8 cellular contexts compared by ENCODE assay signal in the genomic region with DNA sequence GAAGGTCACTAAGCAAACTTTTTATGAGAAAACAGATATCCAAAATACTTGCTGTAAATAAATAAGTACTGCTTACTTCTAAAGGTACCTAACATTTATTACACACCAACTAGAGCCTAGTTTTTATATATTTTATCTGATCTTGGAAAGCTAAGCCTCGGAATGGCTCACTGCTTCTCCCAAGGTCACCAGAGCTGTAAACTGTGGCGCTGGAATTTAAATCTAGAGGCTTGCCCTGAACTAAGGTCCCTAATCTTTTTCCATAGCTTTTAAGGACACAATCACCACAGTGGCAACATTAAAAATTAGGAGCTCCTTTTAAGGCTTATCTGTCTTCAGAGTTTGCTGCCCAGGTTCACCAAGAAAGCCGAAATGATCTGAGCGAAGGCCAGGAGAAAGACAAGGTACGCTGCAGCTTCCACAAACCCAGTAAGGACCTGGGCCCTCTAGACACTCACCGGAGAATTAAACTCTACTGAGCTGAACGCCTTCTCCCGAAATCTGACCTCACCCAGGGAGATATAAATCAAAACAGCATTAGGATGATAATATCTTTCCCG. TPM values are rescaled to one million over a fixed set of nuclear protein-coding genes. Genes with fewer than 3 reads are reported as not detected.
DNase-seq lines count a peak whose midpoint lies in the region; ATAC-seq, FAIRE-seq and TF ChIP-seq lines count a peak whose summit lies in the region.

No MANE protein-coding gene starts in this region.

- no peak for FAIRE-seq in bronchial epithelial cell (lab: Jason Lieb, UNC)

- H3K36me3 ChIP-seq in MG63 (peaks cover 13% of the 10 kb centered on the region), bronchial epithelial cell (ENCODE audit: control insufficient read depth, insufficient read depth, low read length) (peaks cover 1% of the 10 kb centered on the region), right lobe of liver (peaks cover 0 to 14% (median 0%) of the 10 kb centered on the region in 4 donors), thyroid gland (no peaks in the 10 kb centered on the region)

- no peaks in the 10 kb centered on the region for H3K9me3 ChIP-seq in MG63
- H3K9me3 ChIP-seq in right lobe of liver = no peaks in the 10 kb centered on the region
- H3K9me3 ChIP-seq in thyroid gland = no peaks in the 10 kb centered on the region

- TF ChIP-seq POLR2A in right lobe of liver (IDR thresholded peaks at IDR 0.05) (no peak), thyroid gland (IDR thresholded peaks at IDR 0.05) (no peak)

- intact Hi-C loops in right lobe of liver (cut with DNase I) (no loop called here), thyroid gland (cut with DNase I) (loop anchor here (5.0 to 10.0 kb wide), 2 partner anchors 122 to 350 kb away; a partner anchor contains a TSS)

- H3K27ac ChIP-seq in right lobe of liver = peak overlapping the region; percentile 63 to 94 (median 93)
- peak overlapping the region; percentile 66 to 79 (median 77) for H3K27ac ChIP-seq in thyroid gland

- H3K4me3 ChIP-seq in MG63 (peak overlapping the region; percentile 68), bronchial epithelial cell (ENCODE audit: low read depth, low read length) (peak overlapping the region; percentile 46), right lobe of liver (peak overlapping the region; percentile 49 to 75 (median 67)), thyroid gland (replicated peaks in 1 of 3) (peak overlapping the region in 2 of 3 donors; percentile 37 to 49)

- 2% methylated on average over 9 of the region's 9 CpGs for whole genome bisulfite sequencing in right lobe of liver (ENCODE audit: insufficient coverage, low coverage, low lambda C conversion rate, missing lambda C conversion rate)
- WGBS in thyroid gland, 2 donors = 1 to 3% methylated on average over 9 of the region's 9 CpGs

- H3K4me1 ChIP-seq in right lobe of liver (peaks cover 0 to 48% (median 11%) of the 10 kb centered on the region in 4 donors), thyroid gland (peaks cover 13 to 16% of the 10 kb centered on the region in 2 donors)

- H3K27me3 ChIP-seq in MG63 = no peaks in the 10 kb centered on the region
- H3K27me3 ChIP-seq in bronchial epithelial cell (ENCODE audit: control insufficient read depth, insufficient read depth, low read length) = no peaks in the 10 kb centered on the region
- H3K27me3 ChIP-seq in right lobe of liver = no peaks in the 10 kb centered on the region
- no peaks in the 10 kb centered on the region for H3K27me3 ChIP-seq in thyroid gland

- ATAC-seq in GM19395 (IDR thresholded peaks at IDR 0.05; ENCODE audit: unreplicated experiment) (peak; percentile 28), right lobe of liver (peak; percentile 27 to 41 (median 36))

- TF ChIP-seq CTCF in bronchial epithelial cell (IDR thresholded peaks at IDR 0.05; ENCODE audit: insufficient read depth, low read length, severe bottlenecking) (no peak), right lobe of liver (IDR thresholded peaks at IDR 0.05) (no peak), thyroid gland (IDR thresholded peaks at IDR 0.05) (no peak)

- peak; percentile 24 for DNase-seq in AG20443 (ENCODE audit: low spot score)
- no peak for DNase-seq in MG63
- no peak for DNase-seq in bronchial epithelial cell (ENCODE audit: low read depth)
- DNase-seq in right lobe of liver = no peak
- DNase-seq in thyroid gland = no peak
- DNase-seq in DMS153 (lab: John Stamatoyannopoulos, UW) = no peak
- no peak for DNase-seq in amniotic stem cell (lab: John Stamatoyannopoulos, UW)

RNA-seq across cellular contexts. Expression of a gene that starts 0.6 kb away (rescaled TPM):
- 38.0 and 151 TPM in 2 replicates for total RNA-seq in MG63 (2014; rRNA removed; shearing (Covaris generic); ENCODE audit: low replicate concordance)
- total RNA-seq in bronchial epithelial cell (70.0 and 168 TPM in 2 replicates), right lobe of liver (10 to 100 TPM; 15.7 to 55.5 (median 24.9) TPM), thyroid gland (100 to 1,000 TPM in 2 of 4 donors, 10 to 100 TPM in 2; 57.2 to 150 (median 92.9) TPM)

RNA-seq across cellular contexts. Expression of a gene that starts 11.0 kb away (rescaled TPM):
- total RNA-seq in MG63 (2014; rRNA removed; shearing (Covaris generic); ENCODE audit: low replicate concordance) = 5.9 and 7.5 TPM in 2 replicates
- total RNA-seq in bronchial epithelial cell (7.9 and 11.6 TPM in 2 replicates), right lobe of liver (10 to 100 TPM in 2 of 6 experiments, 1 to 10 TPM in 4; 5.5 to 10.4 (median 9.1) TPM), thyroid gland (10 to 100 TPM in 2 of 4 donors, 1 to 10 TPM in 2; 8.8 to 14.6 (median 9.7) TPM)

RNA-seq across cellular contexts. Expression of a gene that starts 26.7 kb away (rescaled TPM):
- total RNA-seq in MG63 (2014; rRNA removed; shearing (Covaris generic); ENCODE audit: low replicate concordance) = 12.6 and 36.7 TPM in 2 replicates
- total RNA-seq in bronchial epithelial cell = 10.5 and 14.2 TPM in 2 replicates
- total RNA-seq in right lobe of liver = 1 to 10 TPM; 3.1 to 5.1 (median 4.2) TPM
- total RNA-seq in thyroid gland = 10 to 100 TPM; 15.9 to 44.2 (median 19.2) TPM
